1 cellular context compared by ENCODE assay signal in genomic region chr14:24215495-24216344, GRCh38.
TF ChIP-seq lines count a peak whose summit lies in the region.

TSS of gene MDP1 (minus strand) at chr14:24216066. CDS start at chr14:24215955, 111 bp downstream.

TF ChIP-seq in HepG2, 621 proteins besides CTCF, POLR2A, EP300 and RAD21 (continued from another document and continues in another):
- TF ChIP-seq, protein P1, sequence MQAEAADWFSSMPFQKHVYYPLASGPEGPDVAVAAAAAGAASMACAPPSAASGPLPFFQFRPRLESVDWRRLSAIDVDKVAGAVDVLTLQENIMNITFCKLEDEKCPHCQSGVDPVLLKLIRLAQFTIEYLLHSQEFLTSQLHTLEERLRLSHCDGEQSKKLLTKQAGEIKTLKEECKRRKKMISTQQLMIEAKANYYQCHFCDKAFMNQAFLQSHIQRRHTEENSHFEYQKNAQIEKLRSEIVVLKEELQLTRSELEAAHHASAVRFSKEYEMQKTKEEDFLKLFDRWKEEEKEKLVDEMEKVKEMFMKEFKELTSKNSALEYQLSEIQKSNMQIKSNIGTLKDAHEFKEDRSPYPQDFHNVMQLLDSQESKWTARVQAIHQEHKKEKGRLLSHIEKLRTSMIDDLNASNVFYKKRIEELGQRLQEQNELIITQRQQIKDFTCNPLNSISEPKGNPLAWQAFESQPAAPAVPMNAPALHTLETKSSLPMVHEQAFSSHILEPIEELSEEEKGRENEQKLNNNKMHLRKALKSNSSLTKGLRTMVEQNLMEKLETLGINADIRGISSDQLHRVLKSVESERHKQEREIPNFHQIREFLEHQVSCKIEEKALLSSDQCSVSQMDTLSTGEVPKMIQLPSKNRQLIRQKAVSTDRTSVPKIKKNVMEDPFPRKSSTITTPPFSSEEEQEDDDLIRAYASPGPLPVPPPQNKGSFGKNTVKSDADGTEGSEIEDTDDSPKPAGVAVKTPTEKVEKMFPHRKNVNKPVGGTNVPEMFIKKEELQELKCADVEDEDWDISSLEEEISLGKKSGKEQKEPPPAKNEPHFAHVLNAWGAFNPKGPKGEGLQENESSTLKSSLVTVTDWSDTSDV (CRISPR knock-in tag; IDR thresholded peaks at IDR 0.05) = peak; percentile 96
- TF ChIP-seq KDM1A (CRISPR knock-in tag; IDR thresholded peaks at IDR 0.05) (peak; percentile 94), REXO4 (CRISPR knock-in tag; IDR thresholded peaks at IDR 0.05; ENCODE audit: borderline replicate concordance) (peak; percentile 88; the same call in 1 of the 2 replicates), CBX2 (IDR thresholded peaks at IDR 0.05; ENCODE audit: low read depth, low read length) (no peak), CBX2 (CRISPR knock-in tag; IDR thresholded peaks at IDR 0.05; ENCODE audit: low read depth) (no peak), CREM (IDR thresholded peaks at IDR 0.05) (peak; percentile 98), CREM (CRISPR knock-in tag; IDR thresholded peaks at IDR 0.05) (peak; percentile 87), ZNF253 (CRISPR knock-in tag; IDR thresholded peaks at IDR 0.05; ENCODE audit: borderline replicate concordance) (peak; percentile 97; the same call in 1 of the 2 replicates), MBNL3 (CRISPR knock-in tag; conservative IDR thresholded peaks at IDR 0.05) (no peak), GABPB1 (CRISPR knock-in tag; IDR thresholded peaks at IDR 0.05) (peak; percentile 95), ZNF775 (CRISPR knock-in tag; IDR thresholded peaks at IDR 0.05; ENCODE audit: borderline replicate concordance) (no peak; the same call in none of the 2 replicates), NRL (CRISPR knock-in tag; IDR thresholded peaks at IDR 0.05; ENCODE audit: borderline replicate concordance) (peak; percentile 100), KLF6 (CRISPR knock-in tag; IDR thresholded peaks at IDR 0.05) (peak; percentile 98), ZNF484 (CRISPR knock-in tag; IDR thresholded peaks at IDR 0.05; ENCODE audit: borderline replicate concordance, low read depth) (no peak; the same call in 1 of the 2 replicates), YEATS2 (CRISPR knock-in tag; IDR thresholded peaks at IDR 0.05; ENCODE audit: borderline replicate concordance) (peak; percentile 98), ZNF414 (CRISPR knock-in tag; IDR thresholded peaks at IDR 0.05) (peak; percentile 98), BHLHE40 (IDR thresholded peaks at IDR 0.05; ENCODE audit: low read length) (peak; percentile 64; the same call in 1 of the 2 replicates), ZNF276 (CRISPR knock-in tag; IDR thresholded peaks at IDR 0.05; ENCODE audit: low read depth) (peak; percentile 96), KLF9 (CRISPR knock-in tag; IDR thresholded peaks at IDR 0.05; ENCODE audit: low read depth) (peak; percentile 98), AHR (CRISPR knock-in tag; IDR thresholded peaks at IDR 0.05) (peak; percentile 99), NR1H2 (CRISPR knock-in tag; IDR thresholded peaks at IDR 0.05; ENCODE audit: borderline replicate concordance, low read depth) (no peak; the same call in 1 of the 2 replicates), HMGA1 (CRISPR knock-in tag; conservative IDR thresholded peaks at IDR 0.05) (no peak), GTF2F1 (IDR thresholded peaks at IDR 0.05; ENCODE audit: low read length) (peak; percentile 78; the same call in 1 of the 2 replicates), HMG20B (CRISPR knock-in tag; conservative IDR thresholded peaks at IDR 0.05) (peak; percentile 90), NR2F2 (IDR thresholded peaks at IDR 0.05; ENCODE audit: borderline replicate concordance, low read depth) (no peak), RXRA (CRISPR knock-in tag; IDR thresholded peaks at IDR 0.05) (peak; percentile 92), ZNF550 (CRISPR knock-in tag; IDR thresholded peaks at IDR 0.05; ENCODE audit: borderline replicate concordance) (peak; percentile 73), ZNF709 (CRISPR knock-in tag; IDR thresholded peaks at IDR 0.05) (peak; percentile 95), ZBTB7B (CRISPR knock-in tag; IDR thresholded peaks at IDR 0.05) (peak; percentile 96), IKZF1 (IDR thresholded peaks at IDR 0.05) (no peak), ZFP90 (CRISPR knock-in tag; IDR thresholded peaks at IDR 0.05; ENCODE audit: borderline replicate concordance) (peak; percentile 99), ZNF513 (CRISPR knock-in tag; conservative IDR thresholded peaks at IDR 0.05) (peak; percentile 99), ZNF260 (CRISPR knock-in tag; IDR thresholded peaks at IDR 0.05; ENCODE audit: borderline replicate concordance, low read depth) (0 out of 2 replicates have a peak, but pooled peaks have one; percentile 76), ZFP36L1 (CRISPR knock-in tag; IDR thresholded peaks at IDR 0.05) (peak; percentile 99), ZNF598 (CRISPR knock-in tag; IDR thresholded peaks at IDR 0.05; ENCODE audit: borderline replicate concordance) (peak; percentile 70; the same call in 1 of the 2 replicates), ZNF777 (CRISPR knock-in tag; IDR thresholded peaks at IDR 0.05) (peak; percentile 75), ZNF468 (CRISPR knock-in tag; IDR thresholded peaks at IDR 0.05) (peak; percentile 99), ZNF382 (CRISPR knock-in tag; IDR thresholded peaks at IDR 0.05; ENCODE audit: borderline replicate concordance) (no peak), SOX13 (IDR thresholded peaks at IDR 0.05) (0 out of 2 replicates have a peak, but pooled peaks have one; percentile 35), SOX13 (CRISPR knock-in tag; conservative IDR thresholded peaks at IDR 0.05 in 1 of 2, IDR thresholded peaks at IDR 0.05 in 1 of 2) (peak; percentile 80 to 85), ZBTB26 (CRISPR knock-in tag; IDR thresholded peaks at IDR 0.05; ENCODE audit: borderline replicate concordance) (peak; percentile 93), FOXK2 (IDR thresholded peaks at IDR 0.05) (peak; percentile 47; the same call in 1 of the 2 replicates), NFIC (IDR thresholded peaks at IDR 0.05; ENCODE audit: low read length) (no peak), ZNF431 (CRISPR knock-in tag; IDR thresholded peaks at IDR 0.05; ENCODE audit: borderline replicate concordance, low read depth) (no peak), DNMT3B (CRISPR knock-in tag; conservative IDR thresholded peaks at IDR 0.05) (no peak; the same call in 1 of the 2 replicates), ZZZ3 (CRISPR knock-in tag; IDR thresholded peaks at IDR 0.05; ENCODE audit: borderline replicate concordance) (peak; percentile 97), SMAD3 (CRISPR knock-in tag; IDR thresholded peaks at IDR 0.05) (peak; percentile 100)
- TF ChIP-seq, protein P2, sequence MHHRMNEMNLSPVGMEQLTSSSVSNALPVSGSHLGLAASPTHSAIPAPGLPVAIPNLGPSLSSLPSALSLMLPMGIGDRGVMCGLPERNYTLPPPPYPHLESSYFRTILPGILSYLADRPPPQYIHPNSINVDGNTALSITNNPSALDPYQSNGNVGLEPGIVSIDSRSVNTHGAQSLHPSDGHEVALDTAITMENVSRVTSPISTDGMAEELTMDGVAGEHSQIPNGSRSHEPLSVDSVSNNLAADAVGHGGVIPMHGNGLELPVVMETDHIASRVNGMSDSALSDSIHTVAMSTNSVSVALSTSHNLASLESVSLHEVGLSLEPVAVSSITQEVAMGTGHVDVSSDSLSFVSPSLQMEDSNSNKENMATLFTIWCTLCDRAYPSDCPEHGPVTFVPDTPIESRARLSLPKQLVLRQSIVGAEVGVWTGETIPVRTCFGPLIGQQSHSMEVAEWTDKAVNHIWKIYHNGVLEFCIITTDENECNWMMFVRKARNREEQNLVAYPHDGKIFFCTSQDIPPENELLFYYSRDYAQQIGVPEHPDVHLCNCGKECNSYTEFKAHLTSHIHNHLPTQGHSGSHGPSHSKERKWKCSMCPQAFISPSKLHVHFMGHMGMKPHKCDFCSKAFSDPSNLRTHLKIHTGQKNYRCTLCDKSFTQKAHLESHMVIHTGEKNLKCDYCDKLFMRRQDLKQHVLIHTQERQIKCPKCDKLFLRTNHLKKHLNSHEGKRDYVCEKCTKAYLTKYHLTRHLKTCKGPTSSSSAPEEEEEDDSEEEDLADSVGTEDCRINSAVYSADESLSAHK (CRISPR knock-in tag; IDR thresholded peaks at IDR 0.05; ENCODE audit: borderline replicate concordance) = peak; percentile 81; the same call in 1 of the 2 replicates
- TF ChIP-seq, protein P3, sequence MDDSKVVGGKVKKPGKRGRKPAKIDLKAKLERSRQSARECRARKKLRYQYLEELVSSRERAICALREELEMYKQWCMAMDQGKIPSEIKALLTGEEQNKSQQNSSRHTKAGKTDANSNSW (CRISPR knock-in tag; IDR thresholded peaks at IDR 0.05; ENCODE audit: borderline replicate concordance) = no peak
- TF ChIP-seq, protein P4, sequence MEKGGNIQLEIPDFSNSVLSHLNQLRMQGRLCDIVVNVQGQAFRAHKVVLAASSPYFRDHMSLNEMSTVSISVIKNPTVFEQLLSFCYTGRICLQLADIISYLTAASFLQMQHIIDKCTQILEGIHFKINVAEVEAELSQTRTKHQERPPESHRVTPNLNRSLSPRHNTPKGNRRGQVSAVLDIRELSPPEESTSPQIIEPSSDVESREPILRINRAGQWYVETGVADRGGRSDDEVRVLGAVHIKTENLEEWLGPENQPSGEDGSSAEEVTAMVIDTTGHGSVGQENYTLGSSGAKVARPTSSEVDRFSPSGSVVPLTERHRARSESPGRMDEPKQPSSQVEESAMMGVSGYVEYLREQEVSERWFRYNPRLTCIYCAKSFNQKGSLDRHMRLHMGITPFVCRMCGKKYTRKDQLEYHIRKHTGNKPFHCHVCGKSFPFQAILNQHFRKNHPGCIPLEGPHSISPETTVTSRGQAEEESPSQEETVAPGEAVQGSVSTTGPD (CRISPR knock-in tag; IDR thresholded peaks at IDR 0.05) = peak; percentile 67
- TF ChIP-seq, protein P5, sequence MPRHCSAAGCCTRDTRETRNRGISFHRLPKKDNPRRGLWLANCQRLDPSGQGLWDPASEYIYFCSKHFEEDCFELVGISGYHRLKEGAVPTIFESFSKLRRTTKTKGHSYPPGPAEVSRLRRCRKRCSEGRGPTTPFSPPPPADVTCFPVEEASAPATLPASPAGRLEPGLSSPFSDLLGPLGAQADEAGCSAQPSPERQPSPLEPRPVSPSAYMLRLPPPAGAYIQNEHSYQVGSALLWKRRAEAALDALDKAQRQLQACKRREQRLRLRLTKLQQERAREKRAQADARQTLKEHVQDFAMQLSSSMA (CRISPR knock-in tag; IDR thresholded peaks at IDR 0.05) = peak; percentile 93; the same call in 1 of the 2 replicates
- TF ChIP-seq, protein P6, sequence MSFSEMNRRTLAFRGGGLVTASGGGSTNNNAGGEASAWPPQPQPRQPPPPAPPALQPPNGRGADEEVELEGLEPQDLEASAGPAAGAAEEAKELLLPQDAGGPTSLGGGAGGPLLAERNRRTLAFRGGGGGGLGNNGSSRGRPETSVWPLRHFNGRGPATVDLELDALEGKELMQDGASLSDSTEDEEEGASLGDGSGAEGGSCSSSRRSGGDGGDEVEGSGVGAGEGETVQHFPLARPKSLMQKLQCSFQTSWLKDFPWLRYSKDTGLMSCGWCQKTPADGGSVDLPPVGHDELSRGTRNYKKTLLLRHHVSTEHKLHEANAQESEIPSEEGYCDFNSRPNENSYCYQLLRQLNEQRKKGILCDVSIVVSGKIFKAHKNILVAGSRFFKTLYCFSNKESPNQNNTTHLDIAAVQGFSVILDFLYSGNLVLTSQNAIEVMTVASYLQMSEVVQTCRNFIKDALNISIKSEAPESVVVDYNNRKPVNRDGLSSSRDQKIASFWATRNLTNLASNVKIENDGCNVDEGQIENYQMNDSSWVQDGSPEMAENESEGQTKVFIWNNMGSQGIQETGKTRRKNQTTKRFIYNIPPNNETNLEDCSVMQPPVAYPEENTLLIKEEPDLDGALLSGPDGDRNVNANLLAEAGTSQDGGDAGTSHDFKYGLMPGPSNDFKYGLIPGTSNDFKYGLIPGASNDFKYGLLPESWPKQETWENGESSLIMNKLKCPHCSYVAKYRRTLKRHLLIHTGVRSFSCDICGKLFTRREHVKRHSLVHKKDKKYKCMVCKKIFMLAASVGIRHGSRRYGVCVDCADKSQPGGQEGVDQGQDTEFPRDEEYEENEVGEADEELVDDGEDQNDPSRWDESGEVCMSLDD (CRISPR knock-in tag; IDR thresholded peaks at IDR 0.05; ENCODE audit: borderline replicate concordance) = peak; percentile 52; the same call in 1 of the 2 replicates
- TF ChIP-seq, protein P7, sequence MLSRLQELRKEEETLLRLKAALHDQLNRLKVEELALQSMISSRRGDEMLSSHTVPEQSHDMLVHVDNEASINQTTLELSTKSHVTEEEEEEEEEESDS (CRISPR knock-in tag; IDR thresholded peaks at IDR 0.05; ENCODE audit: borderline replicate concordance) = peak; percentile 96; the same call in 1 of the 2 replicates
